10 cellular contexts compared by ENCODE assay signal in genomic region chr1:54973205-54973921, GRCh38. TPM values are rescaled to one million over a fixed set of nuclear protein-coding genes. Genes with fewer than 3 reads are reported as not detected.
A peak's percentile ranks its signal among the peaks of the same experiment; 100 is the strongest.
DNase-seq lines count a peak whose midpoint lies in the region; ATAC-seq, FAIRE-seq and TF ChIP-seq lines count a peak whose summit lies in the region.
"Had no signal": no experiment of that assay in that cellular context is flagged by ENCODE, and none has a peak within 500 bp of the region (broad histone marks: within the 10 kb centered on the region; RNA-seq: fewer than 3 reads in every experiment).

No MANE protein-coding gene starts in this region.

- DNase-seq in A673 (ENCODE audit: low spot score), result peak; percentile 33
- DNase-seq in HTR-8/SVneo (ENCODE audit: insufficient read length, low spot score), result peak; percentile 37
- DNase-seq in bronchial epithelial cell (ENCODE audit: low read depth), result peak; percentile 41
- peak; percentile 48 for DNase-seq in left lobe of liver (ENCODE audit: low spot score)
- DNase-seq in activated CD4-positive, alpha-beta T cell treated with anti-CD3 and anti-CD28 coated beads for 48 hours, result no peak
- DNase-seq in LoVo (ENCODE audit: low spot score), result no peak

- peaks cover 6% of the 10 kb centered on the region for H3K4me1 ChIP-seq in A673 (ENCODE audit: insufficient read depth, low read length, poor library complexity, severe bottlenecking)

- H3K9me3 ChIP-seq in A673 (ENCODE audit: low read depth, low read length, poor library complexity, severe bottlenecking), result no peaks in the 10 kb centered on the region

- POLR2A ChIA-PET in A673 (lab: Charles Lee; ENCODE audit: low non-redundant PET), result no interaction called here

- H3K27ac ChIP-seq in A673 (ENCODE audit: low read depth, low read length, poor library complexity, severe bottlenecking), result no peak overlapping the region
- H3K27ac ChIP-seq: SK-N-MC had no signal

- H3K27me3 ChIP-seq in A673 (replicated peaks; ENCODE audit: insufficient read depth, low read depth, low read length, poor library complexity) (no peaks in the 10 kb centered on the region), bronchial epithelial cell (ENCODE audit: control insufficient read depth, insufficient read depth, low read length) (no peaks in the 10 kb centered on the region)

- intact Hi-C loops in A673 (cut with micrococcal nuclease; ENCODE audit: unreplicated experiment), result no loop called here

- TF ChIP-seq CTCF in A673 (conservative IDR thresholded peaks at IDR 0.05; ENCODE audit: low read depth, low read length), result peak; percentile 55
- TF ChIP-seq CTCF in bronchial epithelial cell (IDR thresholded peaks at IDR 0.05; ENCODE audit: insufficient read depth, low read length, severe bottlenecking), result peak; percentile 64

- H3K36me3 ChIP-seq in A673 (ENCODE audit: insufficient read depth, low read length, poor library complexity, severe bottlenecking) (no peaks in the 10 kb centered on the region), bronchial epithelial cell (ENCODE audit: control insufficient read depth, insufficient read depth, low read length) (no peaks in the 10 kb centered on the region)

- CTCF ChIA-PET in A673 (lab: Charles Lee), result interaction anchor here (0.6 to 0.9 kb wide), 2 partner anchors 49 to 84 kb away, joined by 5 to 6 read pairs; no protein-coding TSS in a partner anchor

- H3K4me3 ChIP-seq in A673 (ENCODE audit: low read depth, low read length, poor library complexity, severe bottlenecking), result no peak overlapping the region
- H3K4me3 ChIP-seq in bronchial epithelial cell (ENCODE audit: low read depth, low read length), result no peak overlapping the region
- H3K4me3 ChIP-seq: SK-N-MC had no signal

- ATAC-seq in left lobe of liver (peak; percentile 93), GM19397 (IDR thresholded peaks at IDR 0.05; ENCODE audit: unreplicated experiment) (no peak), HG02981 (IDR thresholded peaks at IDR 0.05; ENCODE audit: unreplicated experiment) (no peak)

- BruUV-seq in A673 (replicated peaks; lab: Mats Ljungman, UMichigan), result no TSS peak

- no peak for FAIRE-seq in HTR-8/SVneo (lab: Jason Lieb, UNC)
- FAIRE-seq in bronchial epithelial cell (lab: Jason Lieb, UNC), result no peak

RNA-seq across cellular contexts. Expression of gene TMEM61, which starts 7.1 kb away (rescaled TPM):
- total RNA-seq in A673 (2021), result not detected in 2 replicates
- total RNA-seq in bronchial epithelial cell, result 2.9 and 4.2 TPM in 2 replicates
- not detected for total RNA-seq in left lobe of liver
- total RNA-seq: mononuclear cell had no signal

RNA-seq across cellular contexts. Expression of gene BSND, which starts 25.4 kb away (rescaled TPM):
- not detected in 2 replicates for total RNA-seq in A673 (2021)
- under 0.01 TPM in 1 of 2 replicates, not detected in the other for total RNA-seq in bronchial epithelial cell
- not detected for total RNA-seq in left lobe of liver
- total RNA-seq: mononuclear cell had no signal

Comparison
In these comparisons a context has a peak if more than half of its experiments do, and no peak if none do; other contexts are left out.
1. DNase-seq: peak in A673 (single experiment), HTR-8/SVneo (single experiment), bronchial epithelial cell (single experiment) and left lobe of liver (single experiment); none in activated CD4-positive, alpha-beta T cell treated with anti-CD3 and anti-CD28 coated beads for 48 hours (single experiment) and LoVo (single experiment).